ENCODE assay signal across 17 cellular contexts in the genomic region with DNA sequence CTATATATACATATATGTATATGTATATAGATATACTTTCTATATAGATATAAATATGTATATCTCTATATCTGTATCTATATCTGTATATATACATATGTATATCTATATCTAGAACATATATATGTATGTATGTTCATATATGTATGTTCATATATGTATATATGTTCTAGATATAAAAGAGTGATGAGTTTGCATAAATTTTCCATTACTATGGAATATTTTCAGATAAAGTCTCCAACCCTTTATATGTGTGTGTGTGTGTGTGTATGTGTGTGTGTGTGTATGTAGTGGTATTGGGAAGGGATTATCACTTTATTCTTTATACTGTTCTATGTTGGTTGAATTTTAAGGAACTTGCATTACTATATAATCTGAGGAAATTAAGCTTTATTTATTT. TPM values are rescaled to one million over a fixed set of nuclear protein-coding genes. Genes with fewer than 3 reads are reported as not detected.
DNase-seq lines count a peak whose midpoint lies in the region; ATAC-seq, FAIRE-seq and TF ChIP-seq lines count a peak whose summit lies in the region.
"Had no signal": no experiment of that assay in that cellular context is flagged by ENCODE, and none has a peak within 500 bp of the region (broad histone marks: within the 10 kb centered on the region; RNA-seq: fewer than 3 reads in every experiment).

No MANE protein-coding gene starts in this region.

- H3K4me3 ChIP-seq in A549 (no peak overlapping the region), K562 (no peak overlapping the region), pancreas (no peak overlapping the region)
- H3K4me3 ChIP-seq: BLaER1, GM23248 had no signal

- no peak for FAIRE-seq in A549 (lab: Jason Lieb, UNC)
- FAIRE-seq in RCC 7860 (lab: Jason Lieb, UNC): peak; percentile 69
- FAIRE-seq in K562 (lab: Jason Lieb, UNC): no peak
- peak; percentile 88 for FAIRE-seq in pancreas (lab: Jason Lieb, UNC)
- FAIRE-seq: H54 had no signal

- H3K9ac ChIP-seq in K562 (ENCODE audit: insufficient read depth in 1 of 2, low read depth in 2 of 2, low read length in 2 of 2): no peak overlapping the region
- H3K9ac ChIP-seq: BLaER1, GM23248 had no signal

- no peak overlapping the region for H2AFZ ChIP-seq in K562 (ENCODE audit: low read depth, low read length)
- H2AFZ ChIP-seq: GM23248 had no signal

- DNase-seq in A549 (ENCODE audit: low read depth in 1 of 2, low spot score in 1 of 2) (no peak), RCC 7860 (ENCODE audit: low spot score) (no peak), K562 (ENCODE audit: extremely low read depth in 1 of 4, low spot score in 3 of 4) (no peak), pancreas (no peak)
- DNase-seq: CD4-positive, alpha-beta memory T cell; DMS153; GDM1; GM23248; HCEC 1CT; Kasumi-1; KG1 had no signal

- H3K36me3 ChIP-seq in K562 (ENCODE audit: control insufficient read depth, insufficient read depth, low read length) (no peaks in the 10 kb centered on the region), pancreas (no peaks in the 10 kb centered on the region)
- H3K36me3 ChIP-seq: BLaER1 had no signal

- CTCF ChIA-PET in A549 (lab: Yijun Ruan, JAX): interaction anchor here (0.7 kb wide), 1 partner anchor 52 kb away, joined by 3 read pairs; no protein-coding TSS in a partner anchor
- CTCF ChIA-PET in K562 (lab: Yijun Ruan, JAX; ENCODE audit: low intra/inter-chr PET ratio): no interaction called here

- no peak for ATAC-seq in A549
- no peak for ATAC-seq in K562
- ATAC-seq in pancreas: no peak
- ATAC-seq in esophagus mucosa: no peak
- no peak for ATAC-seq in GM19035 (IDR thresholded peaks at IDR 0.05; ENCODE audit: unreplicated experiment)
- no peak for ATAC-seq in GM18858 (IDR thresholded peaks at IDR 0.05; ENCODE audit: unreplicated experiment)

- no peaks in the 10 kb centered on the region for H3K79me2 ChIP-seq in K562 (ENCODE audit: control insufficient read depth, insufficient read depth, low read length)

- H3K9me1 ChIP-seq in K562 (ENCODE audit: control insufficient read depth, insufficient read depth, low read length): no peaks in the 10 kb centered on the region

- no peaks in the 10 kb centered on the region for H4K20me1 ChIP-seq in K562 (replicated peaks; ENCODE audit: control insufficient read depth, insufficient read depth, low read length)
- H4K20me1 ChIP-seq: BLaER1 had no signal

- TF ChIP-seq CTCF in A549 (IDR thresholded peaks at IDR 0.05) (no peak), K562 (IDR thresholded peaks at IDR 0.05 in 2 of 3, conservative IDR thresholded peaks at IDR 0.05 in 1 of 3; ENCODE audit: insufficient read depth in 2 of 3, low read depth in 1 of 3, low read length in 3 of 3) (no peak), pancreas (IDR thresholded peaks at IDR 0.05) (no peak)

- H3K9me3 ChIP-seq in A549: no peaks in the 10 kb centered on the region
- no peaks in the 10 kb centered on the region for H3K9me3 ChIP-seq in K562 (replicated peaks; ENCODE audit: control insufficient read depth, insufficient read depth, low read depth, low read length)
- no peaks in the 10 kb centered on the region for H3K9me3 ChIP-seq in pancreas
- H3K9me3 ChIP-seq: BLaER1 had no signal

- H3K4me1 ChIP-seq in A549: no peaks in the 10 kb centered on the region
- no peaks in the 10 kb centered on the region for H3K4me1 ChIP-seq in K562 (replicated peaks in 1 of 2; ENCODE audit: control insufficient read depth in 2 of 2, insufficient read depth in 2 of 2, low read length in 2 of 2)
- H3K4me1 ChIP-seq in pancreas: no peaks in the 10 kb centered on the region

- H3K4me2 ChIP-seq in A549 (no peak overlapping the region), K562 (ENCODE audit: insufficient read depth, low read length) (no peak overlapping the region)
- H3K4me2 ChIP-seq: BLaER1 had no signal

- no peak overlapping the region for H3K27ac ChIP-seq in A549
- no peak overlapping the region for H3K27ac ChIP-seq in K562 (ENCODE audit: extremely low read depth, low read depth, low read length)
- H3K27ac ChIP-seq in pancreas: no peak overlapping the region
- H3K27ac ChIP-seq: BLaER1, GM23248, HL-60 had no signal

- TF ChIP-seq EP300 in A549 (IDR thresholded peaks at IDR 0.05) (no peak), K562 (IDR thresholded peaks at IDR 0.05; ENCODE audit: low read length) (no peak)

- no TSS peak for BruUV-seq in K562 (replicated peaks; lab: Mats Ljungman, UMichigan)

- in situ Hi-C loops in K562 (cut with MboI): no loop called here

- POLR2A ChIA-PET in A549 (lab: Yijun Ruan, JAX) (no interaction called here), K562 (lab: Yijun Ruan, JAX) (no interaction called here)

- TF ChIP-seq POLR2A in A549 (IDR thresholded peaks at IDR 0.05; ENCODE audit: low read length): no peak
- no peak for TF ChIP-seq POLR2A in K562 (conservative IDR thresholded peaks at IDR 0.05)

- H3K27me3 ChIP-seq in K562 (ENCODE audit: control insufficient read depth in 2 of 2, insufficient read depth in 2 of 2, low read length in 2 of 2) (no peaks in the 10 kb centered on the region), pancreas (no peaks in the 10 kb centered on the region)
- H3K27me3 ChIP-seq: BLaER1 had no signal

- no peak for TF ChIP-seq RAD21 in A549 (conservative IDR thresholded peaks at IDR 0.05 in 1 of 2, IDR thresholded peaks at IDR 0.05 in 1 of 2)
- TF ChIP-seq RAD21 in K562 (CRISPR knock-in tag; conservative IDR thresholded peaks at IDR 0.05 in 1 of 2, IDR thresholded peaks at IDR 0.05 in 1 of 2): no peak

- intact Hi-C loops in K562 (cut with micrococcal nuclease) (no loop called here), pancreas (cut with DNase I) (no loop called here)

TF ChIP-seq in A549, 52 proteins besides CTCF, POLR2A, EP300 and RAD21:
- TF ChIP-seq MAFK (IDR thresholded peaks at IDR 0.05; ENCODE audit: partially characterized antibody) (peak; percentile 49), E2F6 (IDR thresholded peaks at IDR 0.05; ENCODE audit: borderline replicate concordance, low read depth) (no peak), HOXA7 (CRISPR knock-in tag; IDR thresholded peaks at IDR 0.05) (no peak), GATA3 (IDR thresholded peaks at IDR 0.05; ENCODE audit: borderline replicate concordance) (no peak), HOXB5 (CRISPR knock-in tag; IDR thresholded peaks at IDR 0.05) (no peak)

TF ChIP-seq in K562, 482 proteins besides CTCF, POLR2A, EP300 and RAD21:
- TF ChIP-seq ZNF316 (IDR thresholded peaks at IDR 0.05) (peak; percentile 75), PTBP1 (IDR thresholded peaks at IDR 0.05; ENCODE audit: low read depth, low read length) (no peak), C11orf30 (IDR thresholded peaks at IDR 0.05; ENCODE audit: low read depth) (peak; percentile 52), GTF2E2 (tag; IDR thresholded peaks at IDR 0.05) (no peak), DNMT1 (IDR thresholded peaks at IDR 0.05) (no peak), MAFK (IDR thresholded peaks at IDR 0.05; ENCODE audit: low read length) (peak; percentile 21; the same call in 1 of the 2 replicates), FOXA1 (IDR thresholded peaks at IDR 0.05; ENCODE audit: borderline replicate concordance) (no peak)

RNA-seq across cellular contexts. Expression of gene SYNE1, which starts 33.3 kb away (rescaled TPM):
- polyA plus RNA-seq in A549 (2011; rRNA removed): 28.5 and 39.7 TPM in 2 replicates
- polyA plus RNA-seq in A549 (2012; cell fraction: cytosol; rRNA removed): 15.2 and 17.9 TPM in 2 replicates
- polyA plus RNA-seq in A549 (2012; cell fraction: nucleus; rRNA removed): 62.4 and 65.6 TPM in 2 replicates
- polyA plus RNA-seq in A549 (2017; fragmentation: RNase III; extraction: RNeasy Plus Mini Kit Qiagen cat#74134 plus additional on column Dnase treatment): 9.9 to 15.9 TPM (median 10.5 TPM) in 3 replicates
- 103 and 134 TPM in 2 replicates for polyA minus RNA-seq in A549 (2011; rRNA and poly(A)+ RNA removed)
- total RNA-seq in K562 (2011; cell fraction: chromatin; rRNA removed; ENCODE audit: low replicate concordance): 0.05 and 0.28 TPM in 2 replicates
- under 0.01 TPM in 1 of 2 replicates, not detected in the other for total RNA-seq in K562 (2011; cell fraction: nucleolus; rRNA removed)
- not detected in 2 replicates for total RNA-seq in K562 (2011; cell fraction: nucleoplasm; rRNA removed)
- total RNA-seq in K562 (2014; rRNA removed): 0.09 and 0.20 TPM in 2 replicates
- 0.07 and 0.10 TPM in 2 replicates for total RNA-seq in K562 (2014; rRNA removed; fragmentation: Illumina TruSeq; extraction: Trizol)
- total RNA-seq in K562 (2015; rRNA removed; fragmentation: Illumina TruSeq; extraction: Trizol): 0.07 and 0.15 TPM in 2 replicates
- total RNA-seq in K562 (2021): 0.42 and 0.60 TPM in 2 replicates
- 0.05 and 0.07 TPM in 2 replicates for polyA plus RNA-seq in K562 (2011; rRNA removed)
- polyA plus RNA-seq in K562 (2011; cell fraction: cytosol; rRNA removed): 0.07 TPM in 1 of 2 replicates, not detected in the other
- polyA plus RNA-seq in K562 (2011; cell fraction: nucleus; rRNA removed): 0.13 and 0.18 TPM in 2 replicates
- polyA plus RNA-seq in K562 (2012): 0.08 and 0.50 TPM in 2 replicates
- polyA plus RNA-seq in K562 (2014; fragmentation: Illumina TruSeq; extraction: Trizol): 0.10 and 0.28 TPM in 2 replicates
- under 1 TPM in 1 of 2 experiments, not detected in 1; under 0.01 TPM for polyA plus RNA-seq in K562 (2014; fragmentation: Nextera tagmentation; extraction: Ambion mirVana)
- 0.03 and 0.28 TPM in 2 replicates for polyA plus RNA-seq in K562 (2014; rRNA removed)
- 0.06 and 0.11 TPM in 2 replicates for polyA minus RNA-seq in K562 (2011; rRNA and poly(A)+ RNA removed)
- polyA minus RNA-seq in K562 (2011; cell fraction: cytosol; rRNA and poly(A)+ RNA removed): 0.10 TPM in 1 of 2 replicates, not detected in the other
- 0.22 TPM in 1 of 2 replicates, not detected in the other for polyA minus RNA-seq in K562 (2011; cell fraction: nucleus; rRNA and poly(A)+ RNA removed)
- total RNA-seq in pancreas: 10 to 100 TPM; 39.1 to 56.2 (median 52.0) TPM
- 10 to 100 TPM; 24.4 to 35.1 TPM for polyA plus RNA-seq in pancreas
- total RNA-seq in esophagus mucosa: 4.0 TPM

Comparison
In these comparisons a context has a peak if more than half of its experiments do, and no peak if none do; other contexts are left out.
1. Of the 35 proteins assayed by ChIP-seq in both K562 and A549: peak only in K562: none; only in A549: none; in both: MAFK; in neither: 34.